Comparison of ENCODE assay signal across 23 cellular contexts in genomic region chr3:5112043-5112442, GRCh38.
"Had no signal": no experiment of that assay in that cellular context is flagged by ENCODE, and none has a peak within 500 bp of the region (broad histone marks: within the 10 kb centered on the region; RNA-seq: fewer than 3 reads in every experiment).

No MANE protein-coding gene starts in this region.

- H3K27me3 Mint-ChIP-seq: effector memory CD8-positive, alpha-beta T cell; natural killer cell treated with Interleukin-12 subunit alpha and Interleukin-12 subunit beta and Interleukin-15 and Interleukin-18, amount 100 ng/mL, for 72 hours had no signal

- H3K27ac Mint-ChIP-seq: activated naive CD4-positive, alpha-beta T cell treated with anti-CD3 and anti-CD28 coated beads for 36 hours; activated naive CD8-positive, alpha-beta T cell treated with anti-CD3 and anti-CD28 coated beads, Interleukin-2, amount 10 ng/mL, durations not matched to agents 7 days and 5 days; effector memory CD8-positive, alpha-beta T cell; natural killer cell treated with Interleukin-12 subunit alpha and Interleukin-12 subunit beta and Interleukin-15 and Interleukin-18, amount 100 ng/mL, for 72 hours; T-helper 1 cell treated with Interleukin-12 subunit alpha and Interleukin-12 subunit beta and Interleukin-4 antibody, amounts not matched to agents 30 μg/mL and 1 μg/mL, for 36 hours had no signal

- H3K4me3 Mint-ChIP-seq: activated naive CD4-positive, alpha-beta T cell treated with anti-CD3 and anti-CD28 coated beads for 36 hours; activated naive CD8-positive, alpha-beta T cell treated with anti-CD3 and anti-CD28 coated beads, Interleukin-2, amount 10 ng/mL, durations not matched to agents 7 days and 5 days; effector memory CD8-positive, alpha-beta T cell; natural killer cell treated with Interleukin-12 subunit alpha and Interleukin-12 subunit beta and Interleukin-15 and Interleukin-18, amount 100 ng/mL, for 72 hours; T-helper 1 cell treated with Interleukin-12 subunit alpha and Interleukin-12 subunit beta and Interleukin-4 antibody, amounts not matched to agents 30 μg/mL and 1 μg/mL, for 36 hours had no signal

- H3K9me3 Mint-ChIP-seq: activated naive CD4-positive, alpha-beta T cell treated with anti-CD3 and anti-CD28 coated beads for 36 hours; activated naive CD8-positive, alpha-beta T cell treated with anti-CD3 and anti-CD28 coated beads, Interleukin-2, amount 10 ng/mL, durations not matched to agents 7 days and 5 days; effector memory CD8-positive, alpha-beta T cell; natural killer cell treated with Interleukin-12 subunit alpha and Interleukin-12 subunit beta and Interleukin-15 and Interleukin-18, amount 100 ng/mL, for 72 hours; T-helper 1 cell treated with Interleukin-12 subunit alpha and Interleukin-12 subunit beta and Interleukin-4 antibody, amounts not matched to agents 30 μg/mL and 1 μg/mL, for 36 hours had no signal

- DNase-seq: activated CD4-positive, alpha-beta T cell treated with anti-CD3 and anti-CD28 coated beads for 4 hours; activated CD4-positive, alpha-beta T cell treated with anti-CD3 and anti-CD28 coated beads, Interleukin-2, amount 50 U/mL, for 48 hours; activated effector memory CD4-positive, alpha-beta T cell treated with anti-CD3 and anti-CD28 coated beads, Interleukin-2, amount 50 U/mL, for 16 hours; activated naive CD4-positive, alpha-beta T cell treated with anti-CD3 and anti-CD28 coated beads for 36 hours; activated naive CD8-positive, alpha-beta T cell treated with anti-CD3 and anti-CD28 coated beads, Interleukin-2, amount 10 ng/mL, durations not matched to agents 7 days and 5 days; activated T-cell treated with anti-CD3 and anti-CD28 coated beads, Interleukin-2, amount 50 U/mL, for 48 hours; amniotic stem cell; caudate nucleus; cortex of kidney; effector memory CD8-positive, alpha-beta T cell; erythroblast; left cardiac atrium; left ventricle myocardium superior; mucosa of descending colon; stimulated activated CD4-positive, alpha-beta T cell treated with anti-CD3 and anti-CD28 coated beads, Interleukin-15, amount 100 ng/mL, for 24 hours; stimulated activated CD4-positive, alpha-beta T cell treated with anti-CD3 and anti-CD28 coated beads, Interleukin-2, amount 100 ng/mL, for 24 hours; stimulated activated naive CD4-positive, alpha-beta T cell treated with Interleukin-2 at 50 U/mL for 16 hours; T-helper 9 cell; trophoblast cell; uterus had no signal

- ATAC-seq: effector memory CD8-positive, alpha-beta T cell; gastroesophageal sphincter; left cardiac atrium; left ventricle myocardium superior; mucosa of descending colon; natural killer cell treated with Interleukin-12 subunit alpha and Interleukin-12 subunit beta and Interleukin-15 and Interleukin-18, amount 100 ng/mL, for 72 hours had no signal

- H3K36me3 Mint-ChIP-seq: activated naive CD8-positive, alpha-beta T cell treated with anti-CD3 and anti-CD28 coated beads, Interleukin-2, amount 10 ng/mL, durations not matched to agents 7 days and 5 days; natural killer cell treated with Interleukin-12 subunit alpha and Interleukin-12 subunit beta and Interleukin-15 and Interleukin-18, amount 100 ng/mL, for 72 hours had no signal
